In genomic region chr13:26253787-26254582, GRCh38 we compare ENCODE assay signal across 8 cellular contexts. TPM values are rescaled to one million over a fixed set of nuclear protein-coding genes. Genes with fewer than 3 reads are reported as not detected.
A peak's percentile ranks its signal among the peaks of the same experiment; 100 is the strongest.
DNase-seq lines count a peak whose midpoint lies in the region; ATAC-seq, FAIRE-seq and TF ChIP-seq lines count a peak whose summit lies in the region.

TSS of gene CDK8 (plus strand) at chr13:26254129. CDS start at chr13:26254642, 513 bp downstream.

- TF ChIP-seq POLR2A in GM12891 (IDR thresholded peaks at IDR 0.05; ENCODE audit: low read depth, low read length) = no peak

- peak; percentile 91 for FAIRE-seq in GM12891 (lab: Jason Lieb, UNC)
- FAIRE-seq in pancreas (lab: Jason Lieb, UNC) = no peak

- H3K9me3 ChIP-seq in pancreas (no peaks in the 10 kb centered on the region), tibial artery (no peaks in the 10 kb centered on the region)

- H3K4me1 ChIP-seq in pancreas = peaks cover 0 to 13% (median 13%) of the 10 kb centered on the region in 3 donors
- H3K4me1 ChIP-seq in tibial artery = peaks cover 0 to 18% (median 15%) of the 10 kb centered on the region in 4 donors

- no peaks in the 10 kb centered on the region for H3K27me3 ChIP-seq in pancreas
- no peaks in the 10 kb centered on the region for H3K27me3 ChIP-seq in tibial artery

- H3K27ac ChIP-seq in pancreas = peak within 1 kb of the TSS; percentile 84 to 93 (median 90)
- peak within 1 kb of the TSS; percentile 83 for H3K27ac ChIP-seq in tibial artery

- H3K36me3 ChIP-seq in pancreas = no peaks in the 10 kb centered on the region
- H3K36me3 ChIP-seq in tibial artery = no peaks in the 10 kb centered on the region

- ATAC-seq in HG02798 (IDR thresholded peaks at IDR 0.05; ENCODE audit: poor library complexity, unreplicated experiment) (peak; percentile 89), Right ventricle myocardium superior (ENCODE audit: poor library complexity) (peak; percentile 97), pancreas (peak; percentile 89 to 94 (median 90))

- H3K4me3 ChIP-seq in pancreas (peak within 1 kb of the TSS; percentile 78 to 96 (median 88)), tibial artery (peak within 1 kb of the TSS; percentile 68 to 70)

- intact Hi-C loops in Right ventricle myocardium superior (cut with DNase I) = no loop called here
- intact Hi-C loops in pancreas (cut with DNase I) = no loop called here
- intact Hi-C loops in tibial artery (cut with DNase I; ENCODE audit: low total_unique reads) = no loop called here

- peak; percentile 68 for DNase-seq in GM12891 (ENCODE audit: insufficient read length, low spot score)
- DNase-seq in NCI-H1417 treated with DMSO at 0.1 percent for 48 hours (lab: John Stamatoyannopoulos, UW) = peak; percentile 51
- DNase-seq in SW 1271 (lab: John Stamatoyannopoulos, UW) = peak; percentile 65 to 93
- DNase-seq in activated naive CD8-positive, alpha-beta T cell treated with anti-CD3 and anti-CD28 coated beads, Interleukin-2, amount 50 U/mL, for 16 hours (ENCODE audit: low read depth, low spot score) = peak; percentile 67
- DNase-seq in Right ventricle myocardium superior = peak; percentile 95
- peak; percentile 83 to 92 (median 90) for DNase-seq in pancreas
- peak; percentile 87 to 93 for DNase-seq in tibial artery

- TF ChIP-seq CTCF in pancreas (IDR thresholded peaks at IDR 0.05) (no peak), tibial artery (IDR thresholded peaks at IDR 0.05) (no peak)

- 0 to 1% methylated on average over 69 to 79 of the region's 79 CpGs for WGBS in pancreas, 2 donors

TF ChIP-seq in GM12891, 5 proteins besides CTCF, POLR2A, EP300 and RAD21:
- TF ChIP-seq PAX5 (IDR thresholded peaks at IDR 0.05; ENCODE audit: insufficient read depth, low read length, severe bottlenecking) (no peak), POLR2AphosphoS5 (IDR thresholded peaks at IDR 0.05; ENCODE audit: low read depth, low read length) (peak; percentile 69; the same call in 1 of the 2 replicates), POU2F2 (IDR thresholded peaks at IDR 0.05; ENCODE audit: low read depth, low read length) (no peak), TAF1 (IDR thresholded peaks at IDR 0.05; ENCODE audit: low read depth, low read length) (peak; percentile 27)

RNA-seq across cellular contexts. Expression of gene CDK8, which starts in this region (rescaled TPM):
- polyA plus RNA-seq in GM12891 (2012; ENCODE audit: low read depth, missing spikeins) = 9.6 TPM
- total RNA-seq in Right ventricle myocardium superior (9.7 TPM), pancreas (10 to 100 TPM in 3 of 6 donors, 1 to 10 TPM in 3; 7.3 to 12.5 (median 9.9) TPM)
- polyA plus RNA-seq in pancreas = 10 to 100 TPM in 1 of 2 donors, 1 to 10 TPM in 1; 9.2 to 11.4 TPM

Comparison
In these comparisons a context has a peak if more than half of its experiments do, and no peak if none do; other contexts are left out.
1. Peak in every context shown above with its lines: DNase-seq, ATAC-seq, H3K4me3 ChIP-seq and H3K27ac ChIP-seq.